In genomic region chr1:21255284-21255942, GRCh38 we compare ENCODE assay signal across 1 cellular context.
TF ChIP-seq lines count a peak whose summit lies in the region.

No MANE protein-coding gene starts in this region.

TF ChIP-seq in K562, 482 proteins besides CTCF, POLR2A, EP300 and RAD21 (continued from another document):
- TF ChIP-seq STAG1 (CRISPR knock-in tag; IDR thresholded peaks at IDR 0.05; ENCODE audit: borderline replicate concordance) (peak; percentile 91; the same call in 1 of the 2 replicates), IRF1 (CRISPR knock-in tag; IDR thresholded peaks at IDR 0.05; ENCODE audit: borderline replicate concordance) (no peak), ELK3 (CRISPR knock-in tag; IDR thresholded peaks at IDR 0.05) (no peak), CTCFL (IDR thresholded peaks at IDR 0.05; ENCODE audit: borderline replicate concordance, insufficient read depth, low read depth, low read length, poor library complexity, severe bottlenecking) (peak; percentile 28), DDX20 (tag; IDR thresholded peaks at IDR 0.05; ENCODE audit: low read depth) (no peak), ESRRA (IDR thresholded peaks at IDR 0.05; ENCODE audit: borderline replicate concordance, low read depth) (peak; percentile 86), HMG20A (CRISPR knock-in tag; conservative IDR thresholded peaks at IDR 0.05) (no peak), ZNF449 (CRISPR knock-in tag; IDR thresholded peaks at IDR 0.05) (no peak), ZNF253 (CRISPR knock-in tag; conservative IDR thresholded peaks at IDR 0.05) (no peak), RCOR1 (IDR thresholded peaks at IDR 0.05; ENCODE audit: borderline replicate concordance in 1 of 2, low read depth in 2 of 2, low read length in 2 of 2) (peak in 1 of 2 experiments; percentile 78; a peak in 2 of 4 replicates), PRDM10 (IDR thresholded peaks at IDR 0.05; ENCODE audit: partially characterized antibody) (peak; percentile 28), YY1 (IDR thresholded peaks at IDR 0.05; ENCODE audit: borderline replicate concordance in 1 of 3, control insufficient read depth in 1 of 3, extremely low read depth in 1 of 3, insufficient read depth in 3 of 3, insufficient read length in 1 of 3, insufficient replicate concordance in 2 of 3, low read depth in 1 of 3, low read length in 2 of 3) (peak in 1 of 3 experiments; percentile 47), RB1 (IDR thresholded peaks at IDR 0.05; ENCODE audit: low read depth) (peak; percentile 60), ADNP (tag; IDR thresholded peaks at IDR 0.05) (0 out of 2 replicates have a peak, but pooled peaks have one; percentile 36), MEF2D (tag; conservative IDR thresholded peaks at IDR 0.05; ENCODE audit: low read depth) (no peak), CTBP1 (IDR thresholded peaks at IDR 0.05; ENCODE audit: borderline replicate concordance) (peak; percentile 73; the same call in 1 of the 2 replicates), ZMIZ1 (IDR thresholded peaks at IDR 0.05; ENCODE audit: low read depth in 2 of 2, low read length in 2 of 2) (peak; percentile 14 to 21; a peak in 1 of 4 replicates), TFAP4 (CRISPR knock-in tag; IDR thresholded peaks at IDR 0.05; ENCODE audit: borderline replicate concordance) (peak; percentile 77), DEAF1 (CRISPR knock-in tag; IDR thresholded peaks at IDR 0.05) (peak; percentile 97), ATF3 (IDR thresholded peaks at IDR 0.05) (no peak), ATF3 (CRISPR knock-in tag; conservative IDR thresholded peaks at IDR 0.05) (peak; percentile 61; the same call in 1 of the 2 replicates), ARID2 (IDR thresholded peaks at IDR 0.05) (peak; percentile 97), JUND (IDR thresholded peaks at IDR 0.05; ENCODE audit: borderline replicate concordance, low read depth, low read length) (peak; percentile 50; the same call in 1 of the 2 replicates), JUND (tag; IDR thresholded peaks at IDR 0.05; ENCODE audit: borderline replicate concordance, low read depth, low read length) (peak; percentile 29; the same call in 1 of the 3 replicates), PML (IDR thresholded peaks at IDR 0.05; ENCODE audit: low read length) (no peak), ZNF354B (CRISPR knock-in tag; IDR thresholded peaks at IDR 0.05) (no peak), MCM2 (IDR thresholded peaks at IDR 0.05; ENCODE audit: low read depth) (no peak), MAZ (CRISPR knock-in tag; conservative IDR thresholded peaks at IDR 0.05 in 1 of 2, IDR thresholded peaks at IDR 0.05 in 1 of 2) (peak in 1 of 2 experiments; percentile 58; a peak in 2 of 4 replicates), BCOR (IDR thresholded peaks at IDR 0.05) (0 out of 2 replicates have a peak, but pooled peaks have one; percentile 61), KDM4B (IDR thresholded peaks at IDR 0.05; ENCODE audit: borderline replicate concordance in 2 of 2, low read depth in 1 of 2) (no peak)
